8 cellular contexts compared by ENCODE assay signal in genomic region chr1:148522072-148522471, GRCh38. TPM values are rescaled to one million over a fixed set of nuclear protein-coding genes. Genes with fewer than 3 reads are reported as not detected.
DNase-seq lines count a peak whose midpoint lies in the region; ATAC-seq and TF ChIP-seq lines count a peak whose summit lies in the region.
"Not testable (repeated sequence)": the region's sequence is repeated elsewhere in the genome, so short reads cannot be mapped to it uniquely, and the experiment has no call there.

No MANE protein-coding gene starts in this region.

- H3K4me1 ChIP-seq in breast epithelium; iPS DF 6.9 (ENCODE audit: control insufficient read depth, insufficient read depth, low read length): not testable (repeated sequence)

- intact Hi-C loops in breast epithelium (cut with DNase I; ENCODE audit: low total_unique reads); sciatic nerve (cut with DNase I): not testable (repeated sequence)

- H3K9me3 ChIP-seq in breast epithelium; iPS DF 6.9 (ENCODE audit: control insufficient read depth, insufficient read depth, low read length): not testable (repeated sequence)

- not testable (repeated sequence) for TF ChIP-seq CTCF in breast epithelium (IDR thresholded peaks at IDR 0.05); type B pancreatic cell (conservative IDR thresholded peaks at IDR 0.05)

- H3K4me3 Mint-ChIP-seq in type B pancreatic cell, result peak overlapping the region; percentile 94

- not testable (repeated sequence) for H3K27me3 Mint-ChIP-seq in type B pancreatic cell

- H3K27me3 ChIP-seq in breast epithelium; iPS DF 6.9 (ENCODE audit: control insufficient read depth, insufficient read depth, low read length): not testable (repeated sequence)

- not testable (repeated sequence) for H3K4me1 Mint-ChIP-seq in type B pancreatic cell (ENCODE audit: unreplicated experiment)

- not testable (repeated sequence) for H3K9me3 Mint-ChIP-seq in type B pancreatic cell

- TF ChIP-seq POLR2A in breast epithelium (IDR thresholded peaks at IDR 0.05), result not testable (repeated sequence)

- H3K27ac ChIP-seq in breast epithelium, result peak overlapping the region; percentile 76 to 79
- not testable (repeated sequence) for H3K27ac ChIP-seq in iPS DF 6.9 (ENCODE audit: low read length)

- ATAC-seq in GM18858 (IDR thresholded peaks at IDR 0.05; ENCODE audit: unreplicated experiment) (peak; percentile 46), HG03469 (IDR thresholded peaks at IDR 0.05; ENCODE audit: unreplicated experiment) (peak; percentile 65), sciatic nerve (peak; percentile 93)

- DNase-seq in NCI-H774 (lab: John Stamatoyannopoulos, UW), result peak; percentile 93
- DNase-seq in activated CD4-positive, alpha-beta T cell treated with anti-CD3 and anti-CD28 coated beads for 4 hours, result peak; percentile 74 to 83
- peak; percentile 83 to 90 for DNase-seq in breast epithelium (ENCODE audit: low spot score in 2 of 2)
- peak; percentile 43 for DNase-seq in iPS DF 6.9 (ENCODE audit: low read depth, low spot score)
- DNase-seq in sciatic nerve (ENCODE audit: low spot score), result peak; percentile 86
- DNase-seq in type B pancreatic cell (ENCODE audit: extremely low spot score, unreplicated experiment), result peak; percentile 83

- no CpG with 5 or more reads among the region's 23 CpGs for WGBS in iPS DF 6.9 (ENCODE audit: insufficient coverage, insufficient read length)

- H3K36me3 Mint-ChIP-seq in type B pancreatic cell, result not testable (repeated sequence)

- peak overlapping the region; percentile 37 to 67 (median 46) for H3K4me3 ChIP-seq in breast epithelium
- not testable (repeated sequence) for H3K4me3 ChIP-seq in iPS DF 6.9 (ENCODE audit: low read length)

- H3K36me3 ChIP-seq in breast epithelium; iPS DF 6.9 (ENCODE audit: control insufficient read depth, insufficient read depth, low read length): not testable (repeated sequence)

- peak overlapping the region; percentile 100 for H3K27ac Mint-ChIP-seq in type B pancreatic cell

RNA-seq across cellular contexts. Expression of gene PPIAL4G, which starts 39.0 kb away (rescaled TPM):
- under 1 TPM in 2 of 3 donors, not detected in 1; under 0.01 to 0.15 TPM for total RNA-seq in breast epithelium
- total RNA-seq in sciatic nerve, result not detected
- not detected in 2 replicates for total RNA-seq in type B pancreatic cell (ENCODE audit: low replicate concordance)

Comparison
In these comparisons a context has a peak if more than half of its experiments do, and no peak if none do; other contexts are left out.
1. DNase-seq: peak in every context shown above with its lines; median percentile 93 in NCI-H774; 86 in breast epithelium; 86 in sciatic nerve; 83 in type B pancreatic cell; 78 in activated CD4-positive, alpha-beta T cell treated with anti-CD3 and anti-CD28 coated beads for 4 hours; 43 in iPS DF 6.9.